Comparison of ENCODE assay signal across 16 cellular contexts in genomic region chr1:192382758-192383157, GRCh38.
"Had no signal": no experiment of that assay in that cellular context is flagged by ENCODE, and none has a peak within 500 bp of the region (broad histone marks: within the 10 kb centered on the region; RNA-seq: fewer than 3 reads in every experiment).

No MANE protein-coding gene starts in this region.

- H3K9me3 ChIP-seq: prostate gland, upper lobe of right lung had no signal

- FAIRE-seq: astrocyte, keratinocyte had no signal

- DNase-seq: activated CD4-positive, alpha-beta T cell treated with anti-CD3 and anti-CD28 coated beads for 36 hours; activated CD8-positive, alpha-beta memory T cell treated with anti-CD3 and anti-CD28 coated beads, Interleukin-2, amount 50 U/mL, for 48 hours; activated CD8-positive, alpha-beta T cell treated with anti-CD3 and anti-CD28 coated beads, Interleukin-2, amount 10 ng/mL, durations not matched to agents 7 days and 5 days; activated naive CD4-positive, alpha-beta T cell; activated naive CD8-positive, alpha-beta T cell treated with anti-CD3 and anti-CD28 coated beads, Interleukin-2, amount 50 U/mL, for 24 hours; esophagus squamous epithelium; foreskin melanocyte; heart right ventricle; left ventricle myocardium inferior; stimulated activated CD4-positive, alpha-beta T cell treated with anti-CD3 and anti-CD28 coated beads, Interleukin-12 subunit alpha, Interleukin-12 subunit beta, amount 100 ng/mL, for 4 hours; stimulated activated naive CD8-positive, alpha-beta T cell treated with anti-CD3 and anti-CD28 coated beads, Interleukin-15, Interleukin-2, amounts not matched to agents 100 U/mL and 50 U/mL, for 24 hours; upper lobe of right lung had no signal

- H3K27me3 ChIP-seq: esophagus squamous epithelium, heart right ventricle, upper lobe of right lung had no signal

- H3K36me3 ChIP-seq: esophagus squamous epithelium, heart right ventricle, left ventricle myocardium inferior, prostate gland, upper lobe of right lung had no signal

- H3K4me3 ChIP-seq: esophagus squamous epithelium, heart right ventricle, left ventricle myocardium inferior, prostate gland, upper lobe of right lung had no signal

- H3K4me1 ChIP-seq: esophagus squamous epithelium, heart right ventricle, left ventricle myocardium inferior, prostate gland, upper lobe of right lung had no signal

- H3K27ac ChIP-seq: esophagus squamous epithelium, heart right ventricle, left ventricle myocardium inferior, prostate gland, upper lobe of right lung had no signal

- ATAC-seq: activated CD4-positive, alpha-beta T cell treated with anti-CD3 and anti-CD28 coated beads for 36 hours; activated CD8-positive, alpha-beta T cell treated with anti-CD3 and anti-CD28 coated beads, Interleukin-2, amount 10 ng/mL, durations not matched to agents 7 days and 5 days; activated naive CD8-positive, alpha-beta T cell treated with anti-CD3 and anti-CD28 coated beads, Interleukin-2, amount 50 U/mL, for 24 hours; heart right ventricle; sciatic nerve; stimulated activated naive CD8-positive, alpha-beta T cell treated with anti-CD3 and anti-CD28 coated beads, Interleukin-15, Interleukin-2, amounts not matched to agents 100 U/mL and 50 U/mL, for 24 hours; upper lobe of right lung had no signal
